Comparison of ENCODE assay signal across 1 cellular context in genomic region chr13:27295096-27295495, GRCh38.
A peak's percentile ranks its signal among the peaks of the same experiment; 100 is the strongest.
TF ChIP-seq lines count a peak whose summit lies in the region.

No MANE protein-coding gene starts in this region.

TF ChIP-seq in K562, 482 proteins besides CTCF, POLR2A, EP300 and RAD21:
- TF ChIP-seq EGR1 (conservative IDR thresholded peaks at IDR 0.05) (peak; percentile 29; the same call in 1 of the 2 replicates), NR2F6 (CRISPR knock-in tag; IDR thresholded peaks at IDR 0.05) (no peak), CXXC5 (CRISPR knock-in tag; IDR thresholded peaks at IDR 0.05) (no peak)
TF ChIP-seq in K562: peak in this region for 1.
